13 cellular contexts compared by ENCODE assay signal in genomic region chr3:121529308-121529707, GRCh38. TPM values are rescaled to one million over a fixed set of nuclear protein-coding genes. Genes with fewer than 3 reads are reported as not detected.
A peak's percentile ranks its signal among the peaks of the same experiment; 100 is the strongest.
DNase-seq lines count a peak whose midpoint lies in the region; ATAC-seq and TF ChIP-seq lines count a peak whose summit lies in the region.
"Had no signal": no experiment of that assay in that cellular context is flagged by ENCODE, and none has a peak within 500 bp of the region (broad histone marks: within the 10 kb centered on the region; RNA-seq: fewer than 3 reads in every experiment).

No MANE protein-coding gene starts in this region.

- TF ChIP-seq CTCF in AG09309 (IDR thresholded peaks at IDR 0.05; ENCODE audit: control insufficient read depth, insufficient read depth, low read depth, low read length, missing control alignments) (peak; percentile 56), GM20000 (IDR thresholded peaks at IDR 0.05; ENCODE audit: extremely low read depth, missing control alignments) (peak; percentile 4), spleen (IDR thresholded peaks at IDR 0.05 in 8 of 11, conservative IDR thresholded peaks at IDR 0.05 in 3 of 11) (peak in 2 of 11 experiments; percentile 8 to 14)

- no peaks in the 10 kb centered on the region for H3K27me3 ChIP-seq in spleen (replicated peaks in 1 of 7)

- H3K27ac ChIP-seq in spleen = no peak overlapping the region

- no peaks in the 10 kb centered on the region for H3K4me1 ChIP-seq in spleen

- H3K36me3 ChIP-seq in spleen = peaks cover 0 to 53% (median 0%) of the 10 kb centered on the region in 6 donors

- DNase-seq in AG09309 (ENCODE audit: low read depth) = no peak
- no peak for DNase-seq in GM20000 (ENCODE audit: low spot score)
- peak; percentile 29 for DNase-seq in amniotic epithelial cell (ENCODE audit: low read depth)
- peak; percentile 37 for DNase-seq in iris pigment epithelial cell (ENCODE audit: low read depth)
- DNase-seq in spleen = no peak
- DNase-seq: activated naive CD4-positive, alpha-beta T cell treated with anti-CD3 and anti-CD28 coated beads, Interleukin-2, amount 10 ng/mL, durations not matched to agents 7 days and 5 days; head of caudate nucleus; NCI-H2107; nucleus accumbens; T1000 had no signal

- intact Hi-C loops in spleen (cut with DNase I; ENCODE audit: low total_unique reads) = no loop called here

- H3K4me3 ChIP-seq in AG09309 (ENCODE audit: control insufficient read depth, low read depth, low read length) = no peak overlapping the region
- H3K4me3 ChIP-seq in spleen = no peak overlapping the region

- H3K9me3 ChIP-seq in spleen = no peaks in the 10 kb centered on the region

- ATAC-seq in GM21515 (IDR thresholded peaks at IDR 0.05; ENCODE audit: unreplicated experiment) (no peak), HG03565 (IDR thresholded peaks at IDR 0.05; ENCODE audit: unreplicated experiment) (no peak), HG03280 (IDR thresholded peaks at IDR 0.05; ENCODE audit: unreplicated experiment) (no peak)

- TF ChIP-seq POLR2A in spleen (IDR thresholded peaks at IDR 0.05) = no peak

- 79 to 86% (median 81%) methylated on average over 3 of the region's 3 CpGs for WGBS in spleen, 5 donors

RNA-seq across cellular contexts. Expression of gene POLQ, which starts 16.5 kb away (rescaled TPM):
- 1 to 10 TPM in 5 of 7 donors, under 1 TPM in 2; 0.76 to 4.7 (median 2.2) TPM for total RNA-seq in spleen
- polyA plus RNA-seq in spleen = under 1 TPM; 0.50 to 0.88 (median 0.77) TPM

RNA-seq across cellular contexts. Expression of gene ARGFX, which starts 38.4 kb away (rescaled TPM):
- total RNA-seq in spleen = not detected
- not detected for polyA plus RNA-seq in spleen

Comparison
In these comparisons a context has a peak if more than half of its experiments do, and no peak if none do; other contexts are left out.
1. DNase-seq: peak in amniotic epithelial cell (single experiment) and iris pigment epithelial cell (single experiment); none in AG09309 (single experiment), GM20000 (single experiment) and spleen (single experiment).